In the genomic region with DNA sequence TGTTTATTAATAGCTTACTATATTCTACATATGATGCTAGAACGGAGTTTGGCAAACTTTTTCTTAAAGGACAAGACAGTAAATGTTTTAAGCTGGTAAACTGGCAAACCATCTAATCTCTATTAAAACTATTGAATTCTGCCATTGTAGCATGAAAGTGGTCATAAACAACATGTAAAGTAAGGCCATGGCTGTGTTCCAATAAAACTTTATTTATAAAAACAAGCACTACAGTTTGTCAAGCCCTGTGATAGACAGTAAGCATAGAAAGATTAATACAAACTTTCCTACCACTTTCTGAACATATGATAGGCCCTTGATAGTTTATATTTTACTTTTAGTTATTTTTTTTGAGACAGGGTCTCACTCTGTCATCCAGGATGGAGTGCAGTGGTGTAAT, we compare ENCODE assay signal across 9 cellular contexts. TPM values are rescaled to one million over a fixed set of nuclear protein-coding genes. Genes with fewer than 3 reads are reported as not detected.
"Had no signal": no experiment of that assay in that cellular context is flagged by ENCODE, and none has a peak within 500 bp of the region (broad histone marks: within the 10 kb centered on the region; RNA-seq: fewer than 3 reads in every experiment).

No MANE protein-coding gene starts in this region.

- H3K4me3 Mint-ChIP-seq: GM23338, H9, IgD-negative memory B cell had no signal

- H3K4me2 ChIP-seq: GM23338 had no signal

- H3K27ac Mint-ChIP-seq: GM23338, H9 had no signal

- H3K4me1 Mint-ChIP-seq: GM23338, H9 had no signal

- FAIRE-seq: H1, H54, HTR-8/SVneo had no signal

- DNase-seq: H9, HCEC 1CT, KG1 had no signal

- ATAC-seq: GM23338 had no signal

- H3K4me3 ChIP-seq: GM23338 had no signal

- H2AFZ ChIP-seq: GM23338 had no signal

- H3K9me3 Mint-ChIP-seq: GM23338, H9, IgD-negative memory B cell had no signal

- H3K27me3 Mint-ChIP-seq: IgD-negative memory B cell had no signal

RNA-seq across cellular contexts. Expression of a gene that starts 37.2 kb away (rescaled TPM):
- total RNA-seq: HT-29 had no signal
- polyA plus RNA-seq: IgD-negative memory B cell had no signal
